Comparison of ENCODE assay signal across 12 cellular contexts in the genomic region with DNA sequence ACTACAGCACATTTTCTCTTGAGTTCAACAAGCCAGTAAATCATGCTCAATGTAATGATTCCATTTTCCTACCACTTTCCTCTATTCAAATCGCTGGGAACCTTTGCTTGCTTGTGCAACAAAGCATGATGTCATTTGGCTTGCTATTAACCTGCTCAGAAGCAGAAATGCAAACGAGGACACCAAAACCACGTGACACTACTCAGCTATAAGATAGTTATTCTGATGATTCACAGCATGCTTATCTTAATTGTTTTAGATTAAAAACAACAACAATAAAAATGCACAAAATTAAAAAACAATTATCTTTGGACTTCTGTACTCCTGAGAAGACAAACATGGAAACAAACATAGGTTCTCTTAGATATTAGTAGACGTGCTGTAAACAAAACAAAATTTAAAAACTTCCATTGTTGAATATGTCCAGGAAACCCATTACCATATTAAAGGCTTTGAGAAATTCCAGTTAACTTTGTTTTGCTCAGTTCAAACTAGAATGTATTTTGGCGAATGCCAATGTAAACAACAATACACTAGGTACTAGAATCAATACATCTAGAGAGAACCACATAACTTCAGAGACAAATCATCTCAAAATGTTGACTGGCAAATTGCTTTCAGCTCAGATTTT.
DNase-seq lines count a peak whose midpoint lies in the region; FAIRE-seq and TF ChIP-seq lines count a peak whose summit lies in the region.
"Had no signal": no experiment of that assay in that cellular context is flagged by ENCODE, and none has a peak within 500 bp of the region (broad histone marks: within the 10 kb centered on the region; RNA-seq: fewer than 3 reads in every experiment).

No MANE protein-coding gene starts in this region.

- CTCF ChIA-PET in activated naive CD4-positive, alpha-beta T cell treated with anti-CD3 and anti-CD28 coated beads for 36 hours (lab: Charles Lee): interaction anchor here (0.6 to 2.7 kb wide), 4 partner anchors 8 to 107 kb away, joined by 3 to 9 read pairs (median 4); no protein-coding TSS in a partner anchor

- H3K9me3 ChIP-seq in small intestine (ENCODE audit: control insufficient read depth, low read depth): no peaks in the 10 kb centered on the region
- H3K9me3 ChIP-seq in thyroid gland: no peaks in the 10 kb centered on the region
- H3K9me3 ChIP-seq: BLaER1, prostate gland had no signal

- no peaks in the 10 kb centered on the region for H3K27me3 Mint-ChIP-seq in activated naive CD4-positive, alpha-beta T cell treated with anti-CD3 and anti-CD28 coated beads for 36 hours (ENCODE audit: low read depth)

- TF ChIP-seq POLR2A in thyroid gland (IDR thresholded peaks at IDR 0.05): no peak

- H3K4me1 ChIP-seq in small intestine (ENCODE audit: control insufficient read depth in 2 of 2, insufficient read depth in 1 of 2, low read depth in 1 of 2, low read length in 1 of 2) (no peaks in the 10 kb centered on the region), thyroid gland (no peaks in the 10 kb centered on the region)
- H3K4me1 ChIP-seq: prostate gland had no signal

- peak; percentile 57 for FAIRE-seq in small intestine (lab: Jason Lieb, UNC)

- TF ChIP-seq CTCF in epithelial cell of proximal tubule (conservative IDR thresholded peaks at IDR 0.05; ENCODE audit: low read depth, low read length) (no peak), thyroid gland (IDR thresholded peaks at IDR 0.05) (no peak)

- no peak overlapping the region for H3K27ac ChIP-seq in small intestine (ENCODE audit: low read depth in 1 of 2, low read length in 1 of 2)
- no peak overlapping the region for H3K27ac ChIP-seq in thyroid gland
- H3K27ac ChIP-seq: BLaER1, prostate gland had no signal

- H3K27me3 ChIP-seq in small intestine (ENCODE audit: control insufficient read depth in 2 of 2, insufficient read depth in 2 of 2, low read length in 2 of 2): no peaks in the 10 kb centered on the region
- H3K27me3 ChIP-seq in thyroid gland: no peaks in the 10 kb centered on the region
- H3K27me3 ChIP-seq: BLaER1 had no signal

- no peak overlapping the region for H3K27ac Mint-ChIP-seq in activated naive CD4-positive, alpha-beta T cell treated with anti-CD3 and anti-CD28 coated beads for 36 hours

- peaks cover 32% of the 10 kb centered on the region for H3K4me1 Mint-ChIP-seq in activated naive CD4-positive, alpha-beta T cell treated with anti-CD3 and anti-CD28 coated beads for 36 hours (ENCODE audit: low read depth)

- no peak overlapping the region for H3K4me3 ChIP-seq in epithelial cell of proximal tubule (ENCODE audit: low read depth, low read length)
- no peak overlapping the region for H3K4me3 ChIP-seq in small intestine (ENCODE audit: low read depth in 1 of 2, low read length in 2 of 2)
- H3K4me3 ChIP-seq in thyroid gland (replicated peaks in 1 of 3): no peak overlapping the region
- H3K4me3 ChIP-seq: BLaER1, prostate gland had no signal

- no peaks in the 10 kb centered on the region for H3K36me3 ChIP-seq in small intestine (ENCODE audit: control insufficient read depth in 2 of 2, insufficient read depth in 2 of 2, low read length in 2 of 2)
- no peaks in the 10 kb centered on the region for H3K36me3 ChIP-seq in thyroid gland
- H3K36me3 ChIP-seq: BLaER1, prostate gland had no signal

- intact Hi-C loops in activated naive CD4-positive, alpha-beta T cell treated with anti-CD3 and anti-CD28 coated beads for 36 hours (cut with micrococcal nuclease): no loop called here
- intact Hi-C loops in thyroid gland (cut with DNase I): no loop called here

- DNase-seq in activated naive CD4-positive, alpha-beta T cell treated with anti-CD3 and anti-CD28 coated beads for 36 hours: peak; percentile 20
- DNase-seq in activated naive CD4-positive, alpha-beta T cell treated with Interleukin-2 at 50 U/mL for 16 hours: no peak
- DNase-seq in NCI-H510A treated with DMSO at 0.1 percent for 48 hours (lab: John Stamatoyannopoulos, UW) (peak; percentile 16), epithelial cell of proximal tubule (ENCODE audit: low read depth) (peak; percentile 74), small intestine (peak; percentile 63), thyroid gland (no peak), NCI-H187 treated with DMSO at 0.1 percent for 48 hours (lab: John Stamatoyannopoulos, UW) (no peak), NCI-H128 (lab: John Stamatoyannopoulos, UW; ENCODE audit: unreplicated experiment) (no peak)
- DNase-seq: activated CD8-positive, alpha-beta memory T cell treated with anti-CD3 and anti-CD28 coated beads, Interleukin-2, amount 50 U/mL, for 48 hours; NCI-H2227 treated with DMSO at 0.1 percent for 48 hours had no signal

- 21 to 48% (median 22%) methylated on average over 5 of the region's 5 CpGs for WGBS in small intestine, 3 donors
- WGBS in thyroid gland, 2 donors: 59 to 60% methylated on average over 5 of the region's 5 CpGs

- H3K9me3 Mint-ChIP-seq in activated naive CD4-positive, alpha-beta T cell treated with anti-CD3 and anti-CD28 coated beads for 36 hours: no peaks in the 10 kb centered on the region

- H3K4me3 Mint-ChIP-seq in activated naive CD4-positive, alpha-beta T cell treated with anti-CD3 and anti-CD28 coated beads for 36 hours: no peak overlapping the region

- H3K36me3 Mint-ChIP-seq in activated naive CD4-positive, alpha-beta T cell treated with anti-CD3 and anti-CD28 coated beads for 36 hours (ENCODE audit: low read depth): no peaks in the 10 kb centered on the region

Comparison
In these comparisons a context has a peak if more than half of its experiments do, and no peak if none do; other contexts are left out.
1. DNase-seq: peak in activated naive CD4-positive, alpha-beta T cell treated with anti-CD3 and anti-CD28 coated beads for 36 hours (single experiment), NCI-H510A treated with DMSO at 0.1 percent for 48 hours (single experiment), epithelial cell of proximal tubule (single experiment) and small intestine (single experiment); none in activated naive CD4-positive, alpha-beta T cell treated with Interleukin-2 at 50 U/mL for 16 hours (single experiment), thyroid gland (0 of 2), NCI-H187 treated with DMSO at 0.1 percent for 48 hours (single experiment) and NCI-H128 (single experiment).